In the genomic region with DNA sequence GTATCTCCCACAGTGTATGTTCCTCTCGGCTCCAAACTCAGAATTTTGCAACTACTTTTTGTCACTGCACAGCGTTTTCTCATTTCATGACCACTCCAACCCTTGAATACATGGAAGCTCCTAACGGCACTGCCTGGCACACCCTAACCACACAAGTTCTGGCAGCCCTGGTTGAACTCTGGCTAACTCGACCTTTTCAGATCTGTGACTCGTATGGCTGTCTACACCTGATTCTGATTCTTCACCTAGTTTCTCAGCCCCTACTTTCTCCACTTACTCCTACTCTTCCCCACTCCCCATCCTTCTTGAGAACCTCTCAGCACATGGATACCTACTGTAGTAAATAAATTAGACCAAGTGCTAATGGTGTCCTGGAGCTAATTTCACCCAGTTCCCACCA, we compare ENCODE assay signal across 15 cellular contexts.
"Had no signal": no experiment of that assay in that cellular context is flagged by ENCODE, and none has a peak within 500 bp of the region (broad histone marks: within the 10 kb centered on the region; RNA-seq: fewer than 3 reads in every experiment).

No MANE protein-coding gene starts in this region.

- H3K27me3 Mint-ChIP-seq: memory B cell; stimulated activated memory B cell treated with anti-CD40 and anti-IgM and Interleukin-4, amounts not matched to agents 10 μg/mL and 1 μg/mL and 100 μg/mL, for 72 hours had no signal

- H3K27ac Mint-ChIP-seq: memory B cell; stimulated activated memory B cell treated with anti-CD40 and anti-IgM and Interleukin-4, amounts not matched to agents 10 μg/mL and 1 μg/mL and 100 μg/mL, for 72 hours; T-helper 2 cell treated with Interferon-gamma antibody and Interleukin-4, amounts not matched to agents 5 μg/mL and 100 μg/mL, for 36 hours had no signal

- H3K27me3 ChIP-seq: esophagus squamous epithelium had no signal

- H3K36me3 Mint-ChIP-seq: natural killer cell had no signal

- H3K36me3 ChIP-seq: esophagus squamous epithelium had no signal

- H3K27ac ChIP-seq: esophagus squamous epithelium had no signal

- H3K4me3 ChIP-seq: esophagus squamous epithelium had no signal

- DNase-seq: activated CD4-positive, alpha-beta T cell treated with anti-CD3 and anti-CD28 coated beads, Interleukin-2, amount 50 U/mL, for 48 hours; activated T-cell treated with anti-CD3 and anti-CD28 coated beads, Interleukin-2, amount 50 U/mL, for 4 hours; amniotic stem cell; caudate nucleus; effector CD4-positive, alpha-beta T cell; esophagus squamous epithelium; hippocampal formation; kidney; left ventricle myocardium superior; natural killer cell; stimulated activated CD4-positive, alpha-beta T cell treated with anti-CD3 and anti-CD28 coated beads, Interleukin-2, amount 100 ng/mL, for 48 hours; trophoblast cell had no signal

- H3K9me3 Mint-ChIP-seq: activated T-cell treated with anti-CD3 and anti-CD28 coated beads, Interleukin-2, amount 50 U/mL, for 4 hours; memory B cell; natural killer cell; stimulated activated memory B cell treated with anti-CD40 and anti-IgM and Interleukin-4, amounts not matched to agents 10 μg/mL and 1 μg/mL and 100 μg/mL, for 72 hours; T-helper 2 cell treated with Interferon-gamma antibody and Interleukin-4, amounts not matched to agents 5 μg/mL and 100 μg/mL, for 36 hours had no signal

- ATAC-seq: left ventricle myocardium superior; natural killer cell; stimulated activated memory B cell treated with anti-CD40 and anti-IgM and Interleukin-4, amounts not matched to agents 10 μg/mL and 1 μg/mL and 100 μg/mL, for 72 hours had no signal

- H3K4me3 Mint-ChIP-seq: activated T-cell treated with anti-CD3 and anti-CD28 coated beads, Interleukin-2, amount 50 U/mL, for 4 hours; memory B cell; natural killer cell; stimulated activated memory B cell treated with anti-CD40 and anti-IgM and Interleukin-4, amounts not matched to agents 10 μg/mL and 1 μg/mL and 100 μg/mL, for 72 hours; T-helper 2 cell treated with Interferon-gamma antibody and Interleukin-4, amounts not matched to agents 5 μg/mL and 100 μg/mL, for 36 hours had no signal

- H3K9me3 ChIP-seq: esophagus squamous epithelium had no signal
